Comparison of ENCODE assay signal across 1 cellular context in the genomic region with DNA sequence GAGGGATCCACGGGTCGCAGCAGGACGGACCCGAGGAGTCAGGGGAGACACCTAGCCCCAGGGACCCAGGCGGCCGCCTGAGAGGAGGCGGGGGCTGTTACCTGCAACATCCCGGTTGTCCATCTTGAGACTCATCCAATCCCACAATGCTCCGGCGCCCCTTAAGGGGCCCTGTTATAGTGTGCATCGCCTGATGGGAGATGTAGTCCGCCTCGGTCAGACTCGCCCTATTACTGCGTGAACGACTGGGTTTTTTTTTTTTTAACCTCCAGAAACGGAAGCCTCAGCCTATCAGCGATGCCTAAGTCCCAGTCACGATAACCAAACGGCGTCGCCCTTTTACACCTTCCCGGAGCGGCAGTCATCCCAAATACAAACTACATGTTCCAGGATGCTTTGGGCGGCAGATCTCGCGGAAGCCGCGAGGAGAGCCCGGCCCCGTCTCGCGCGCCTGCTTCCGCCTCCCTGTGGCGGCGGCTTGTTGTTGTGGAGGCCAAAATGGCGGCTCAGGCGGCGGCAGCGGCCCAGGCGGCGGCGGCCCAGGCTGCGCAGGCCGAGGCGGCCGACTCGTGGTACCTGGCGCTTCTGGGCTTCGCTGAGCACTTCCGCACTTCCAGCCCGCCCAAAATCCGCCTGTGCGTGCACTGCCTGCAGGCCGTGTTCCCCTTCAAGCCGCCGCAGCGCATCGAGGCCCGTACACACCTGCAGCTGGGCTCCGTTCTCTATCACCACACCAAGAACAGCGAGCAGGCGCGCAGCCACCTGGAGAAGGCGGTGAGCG.
TF ChIP-seq lines count a peak whose summit lies in the region.

TSS of gene MAU2 (plus strand) at position 468 of the 781 bp plus-strand sequence. CDS start at position 499, 31 bp downstream.
A gene with protein sequence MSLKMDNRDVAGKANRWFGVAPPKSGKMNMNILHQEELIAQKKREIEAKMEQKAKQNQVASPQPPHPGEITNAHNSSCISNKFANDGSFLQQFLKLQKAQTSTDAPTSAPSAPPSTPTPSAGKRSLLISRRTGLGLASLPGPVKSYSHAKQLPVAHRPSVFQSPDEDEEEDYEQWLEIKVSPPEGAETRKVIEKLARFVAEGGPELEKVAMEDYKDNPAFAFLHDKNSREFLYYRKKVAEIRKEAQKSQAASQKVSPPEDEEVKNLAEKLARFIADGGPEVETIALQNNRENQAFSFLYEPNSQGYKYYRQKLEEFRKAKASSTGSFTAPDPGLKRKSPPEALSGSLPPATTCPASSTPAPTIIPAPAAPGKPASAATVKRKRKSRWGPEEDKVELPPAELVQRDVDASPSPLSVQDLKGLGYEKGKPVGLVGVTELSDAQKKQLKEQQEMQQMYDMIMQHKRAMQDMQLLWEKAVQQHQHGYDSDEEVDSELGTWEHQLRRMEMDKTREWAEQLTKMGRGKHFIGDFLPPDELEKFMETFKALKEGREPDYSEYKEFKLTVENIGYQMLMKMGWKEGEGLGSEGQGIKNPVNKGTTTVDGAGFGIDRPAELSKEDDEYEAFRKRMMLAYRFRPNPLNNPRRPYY (minus strand): TSS at position 148 of the 781 bp plus-strand sequence. CDS start 13 bp downstream, at position 135.

TF ChIP-seq in GM12878, 131 proteins besides CTCF, POLR2A, EP300 and RAD21 (continued from another document and continues in another):
- no peak for TF ChIP-seq MTA2 (IDR thresholded peaks at IDR 0.05; ENCODE audit: low read depth)
- TF ChIP-seq PML (IDR thresholded peaks at IDR 0.05; ENCODE audit: low read length) = peak; percentile 93
- no peak for TF ChIP-seq IKZF2 (IDR thresholded peaks at IDR 0.05)
- TF ChIP-seq POLR2AphosphoS2 (IDR thresholded peaks at IDR 0.05; ENCODE audit: low read depth, low read length) = peak; percentile 64; the same call in 1 of the 2 replicates
- TF ChIP-seq SMAD1 (IDR thresholded peaks at IDR 0.05; ENCODE audit: low read depth, partially characterized antibody) = no peak
- peak; percentile 97 for TF ChIP-seq RCOR1 (conservative IDR thresholded peaks at IDR 0.05; ENCODE audit: low read depth, low read length)
- TF ChIP-seq FOXK2 (IDR thresholded peaks at IDR 0.05) = peak; percentile 79
- TF ChIP-seq, protein P1, sequence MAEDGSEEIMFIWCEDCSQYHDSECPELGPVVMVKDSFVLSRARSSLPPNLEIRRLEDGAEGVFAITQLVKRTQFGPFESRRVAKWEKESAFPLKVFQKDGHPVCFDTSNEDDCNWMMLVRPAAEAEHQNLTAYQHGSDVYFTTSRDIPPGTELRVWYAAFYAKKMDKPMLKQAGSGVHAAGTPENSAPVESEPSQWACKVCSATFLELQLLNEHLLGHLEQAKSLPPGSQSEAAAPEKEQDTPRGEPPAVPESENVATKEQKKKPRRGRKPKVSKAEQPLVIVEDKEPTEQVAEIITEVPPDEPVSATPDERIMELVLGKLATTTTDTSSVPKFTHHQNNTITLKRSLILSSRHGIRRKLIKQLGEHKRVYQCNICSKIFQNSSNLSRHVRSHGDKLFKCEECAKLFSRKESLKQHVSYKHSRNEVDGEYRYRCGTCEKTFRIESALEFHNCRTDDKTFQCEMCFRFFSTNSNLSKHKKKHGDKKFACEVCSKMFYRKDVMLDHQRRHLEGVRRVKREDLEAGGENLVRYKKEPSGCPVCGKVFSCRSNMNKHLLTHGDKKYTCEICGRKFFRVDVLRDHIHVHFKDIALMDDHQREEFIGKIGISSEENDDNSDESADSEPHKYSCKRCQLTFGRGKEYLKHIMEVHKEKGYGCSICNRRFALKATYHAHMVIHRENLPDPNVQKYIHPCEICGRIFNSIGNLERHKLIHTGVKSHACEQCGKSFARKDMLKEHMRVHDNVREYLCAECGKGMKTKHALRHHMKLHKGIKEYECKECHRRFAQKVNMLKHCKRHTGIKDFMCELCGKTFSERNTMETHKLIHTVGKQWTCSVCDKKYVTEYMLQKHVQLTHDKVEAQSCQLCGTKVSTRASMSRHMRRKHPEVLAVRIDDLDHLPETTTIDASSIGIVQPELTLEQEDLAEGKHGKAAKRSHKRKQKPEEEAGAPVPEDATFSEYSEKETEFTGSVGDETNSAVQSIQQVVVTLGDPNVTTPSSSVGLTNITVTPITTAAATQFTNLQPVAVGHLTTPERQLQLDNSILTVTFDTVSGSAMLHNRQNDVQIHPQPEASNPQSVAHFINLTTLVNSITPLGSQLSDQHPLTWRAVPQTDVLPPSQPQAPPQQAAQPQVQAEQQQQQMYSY (CRISPR knock-in tag; IDR thresholded peaks at IDR 0.05) = no peak
- TF ChIP-seq NKRF (conservative IDR thresholded peaks at IDR 0.05) = peak; percentile 84
- no peak for TF ChIP-seq USF1 (IDR thresholded peaks at IDR 0.05; ENCODE audit: borderline replicate concordance, extremely low read length, insufficient read depth, low read depth, low read length)
- peak; percentile 37; the same call in 1 of the 2 replicates for TF ChIP-seq ESRRA (IDR thresholded peaks at IDR 0.05; ENCODE audit: low read length)
- no peak for TF ChIP-seq HDAC2 (IDR thresholded peaks at IDR 0.05)
- TF ChIP-seq ATF2 (IDR thresholded peaks at IDR 0.05; ENCODE audit: low read length) = no peak
- TF ChIP-seq, protein P2, sequence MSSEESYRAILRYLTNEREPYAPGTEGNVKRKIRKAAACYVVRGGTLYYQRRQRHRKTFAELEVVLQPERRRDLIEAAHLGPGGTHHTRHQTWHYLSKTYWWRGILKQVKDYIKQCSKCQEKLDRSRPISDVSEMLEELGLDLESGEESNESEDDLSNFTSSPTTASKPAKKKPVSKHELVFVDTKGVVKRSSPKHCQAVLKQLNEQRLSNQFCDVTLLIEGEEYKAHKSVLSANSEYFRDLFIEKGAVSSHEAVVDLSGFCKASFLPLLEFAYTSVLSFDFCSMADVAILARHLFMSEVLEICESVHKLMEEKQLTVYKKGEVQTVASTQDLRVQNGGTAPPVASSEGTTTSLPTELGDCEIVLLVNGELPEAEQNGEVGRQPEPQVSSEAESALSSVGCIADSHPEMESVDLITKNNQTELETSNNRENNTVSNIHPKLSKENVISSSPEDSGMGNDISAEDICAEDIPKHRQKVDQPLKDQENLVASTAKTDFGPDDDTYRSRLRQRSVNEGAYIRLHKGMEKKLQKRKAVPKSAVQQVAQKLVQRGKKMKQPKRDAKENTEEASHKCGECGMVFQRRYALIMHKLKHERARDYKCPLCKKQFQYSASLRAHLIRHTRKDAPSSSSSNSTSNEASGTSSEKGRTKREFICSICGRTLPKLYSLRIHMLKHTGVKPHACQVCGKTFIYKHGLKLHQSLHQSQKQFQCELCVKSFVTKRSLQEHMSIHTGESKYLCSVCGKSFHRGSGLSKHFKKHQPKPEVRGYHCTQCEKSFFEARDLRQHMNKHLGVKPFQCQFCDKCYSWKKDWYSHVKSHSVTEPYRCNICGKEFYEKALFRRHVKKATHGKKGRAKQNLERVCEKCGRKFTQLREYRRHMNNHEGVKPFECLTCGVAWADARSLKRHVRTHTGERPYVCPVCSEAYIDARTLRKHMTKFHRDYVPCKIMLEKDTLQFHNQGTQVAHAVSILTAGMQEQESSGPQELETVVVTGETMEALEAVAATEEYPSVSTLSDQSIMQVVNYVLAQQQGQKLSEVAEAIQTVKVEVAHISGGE (CRISPR knock-in tag; IDR thresholded peaks at IDR 0.05) = no peak
- peak; percentile 74 for TF ChIP-seq GABPA (IDR thresholded peaks at IDR 0.05; ENCODE audit: low read depth)
- TF ChIP-seq LARP7 (IDR thresholded peaks at IDR 0.05) = peak; percentile 98
- peak; percentile 33; the same call in 1 of the 2 replicates for TF ChIP-seq TBL1XR1 (IDR thresholded peaks at IDR 0.05; ENCODE audit: low read depth, low read length)
- peak; percentile 68 for TF ChIP-seq RUNX3 (IDR thresholded peaks at IDR 0.05; ENCODE audit: low read length)
- TF ChIP-seq, protein P3, sequence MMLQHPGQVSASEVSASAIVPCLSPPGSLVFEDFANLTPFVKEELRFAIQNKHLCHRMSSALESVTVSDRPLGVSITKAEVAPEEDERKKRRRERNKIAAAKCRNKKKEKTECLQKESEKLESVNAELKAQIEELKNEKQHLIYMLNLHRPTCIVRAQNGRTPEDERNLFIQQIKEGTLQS (IDR thresholded peaks at IDR 0.05; ENCODE audit: borderline replicate concordance, extremely low read depth, low read depth, low read length) = no peak
- TF ChIP-seq ZBTB40 (IDR thresholded peaks at IDR 0.05; ENCODE audit: borderline replicate concordance) = peak; percentile 83; the same call in 1 of the 2 replicates
- peak; percentile 27 for TF ChIP-seq E4F1 (IDR thresholded peaks at IDR 0.05; ENCODE audit: borderline replicate concordance, partially characterized antibody)
- TF ChIP-seq, protein P4, sequence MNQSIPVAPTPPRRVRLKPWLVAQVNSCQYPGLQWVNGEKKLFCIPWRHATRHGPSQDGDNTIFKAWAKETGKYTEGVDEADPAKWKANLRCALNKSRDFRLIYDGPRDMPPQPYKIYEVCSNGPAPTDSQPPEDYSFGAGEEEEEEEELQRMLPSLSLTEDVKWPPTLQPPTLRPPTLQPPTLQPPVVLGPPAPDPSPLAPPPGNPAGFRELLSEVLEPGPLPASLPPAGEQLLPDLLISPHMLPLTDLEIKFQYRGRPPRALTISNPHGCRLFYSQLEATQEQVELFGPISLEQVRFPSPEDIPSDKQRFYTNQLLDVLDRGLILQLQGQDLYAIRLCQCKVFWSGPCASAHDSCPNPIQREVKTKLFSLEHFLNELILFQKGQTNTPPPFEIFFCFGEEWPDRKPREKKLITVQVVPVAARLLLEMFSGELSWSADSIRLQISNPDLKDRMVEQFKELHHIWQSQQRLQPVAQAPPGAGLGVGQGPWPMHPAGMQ (IDR thresholded peaks at IDR 0.05; ENCODE audit: borderline replicate concordance) = peak; percentile 89
